13 cellular contexts compared by ENCODE assay signal in genomic region chr11:62439785-62440602, GRCh38. TPM values are rescaled to one million over a fixed set of nuclear protein-coding genes. Genes with fewer than 3 reads are reported as not detected.
A peak's percentile ranks its signal among the peaks of the same experiment; 100 is the strongest.
DNase-seq lines count a peak whose midpoint lies in the region; ATAC-seq and TF ChIP-seq lines count a peak whose summit lies in the region.
"Had no signal": no experiment of that assay in that cellular context is flagged by ENCODE, and none has a peak within 500 bp of the region (broad histone marks: within the 10 kb centered on the region; RNA-seq: fewer than 3 reads in every experiment).

No MANE protein-coding gene starts in this region.

- H3K27me3 Mint-ChIP-seq in chondrocyte (ENCODE audit: low read depth): no peaks in the 10 kb centered on the region

- peaks cover 28% of the 10 kb centered on the region for H3K4me1 Mint-ChIP-seq in chondrocyte (ENCODE audit: low read depth)

- H2AFZ ChIP-seq in MM.1S (ENCODE audit: low read length): no peak overlapping the region

- DNase-seq in HT1080 (ENCODE audit: low read depth) (peak; percentile 34), chondrocyte (ENCODE audit: low spot score) (no peak), lung microvascular endothelial cell (ENCODE audit: low read depth in 2 of 2) (peak; percentile 22 to 68), thoracic aorta (ENCODE audit: low spot score) (peak; percentile 35), pons (ENCODE audit: low spot score) (no peak), MM.1S (no peak)
- no peak for DNase-seq in activated CD4-positive, alpha-beta T cell treated with anti-CD3 and anti-CD28 coated beads for 48 hours
- DNase-seq: activated CD4-positive, alpha-beta T cell treated with anti-CD3 and anti-CD28 coated beads for 4 hours; GF-D8; NCI-H82 had no signal

- no peak overlapping the region for H3K9ac ChIP-seq in MM.1S (ENCODE audit: low read length)

- H3K79me2 ChIP-seq in MM.1S (ENCODE audit: low read length): no peaks in the 10 kb centered on the region

- TF ChIP-seq CTCF in chondrocyte (IDR thresholded peaks at IDR 0.05) (peak; percentile 41), thoracic aorta (IDR thresholded peaks at IDR 0.05) (no peak), MM.1S (IDR thresholded peaks at IDR 0.05; ENCODE audit: low read length) (no peak)

- H3K36me3 Mint-ChIP-seq in chondrocyte (ENCODE audit: low read depth): no peaks in the 10 kb centered on the region
- H3K36me3 Mint-ChIP-seq: brain had no signal

- H3K27ac Mint-ChIP-seq in chondrocyte (ENCODE audit: unreplicated experiment): peak overlapping the region; percentile 76

- H3K27ac ChIP-seq in thoracic aorta (peak overlapping the region; percentile 78 to 82), MM.1S (ENCODE audit: low read length) (no peak overlapping the region)

- H3K36me3 ChIP-seq in thoracic aorta (no peaks in the 10 kb centered on the region), MM.1S (replicated peaks; ENCODE audit: insufficient read depth, low read length) (no peaks in the 10 kb centered on the region)

- H3K4me3 Mint-ChIP-seq in chondrocyte (ENCODE audit: unreplicated experiment): peak overlapping the region; percentile 43
- H3K4me3 Mint-ChIP-seq: brain had no signal

- H3K9me3 ChIP-seq in thoracic aorta: no peaks in the 10 kb centered on the region
- no peaks in the 10 kb centered on the region for H3K9me3 ChIP-seq in MM.1S (replicated peaks; ENCODE audit: insufficient read depth, low read length)

- no peaks in the 10 kb centered on the region for H4K20me1 ChIP-seq in MM.1S (ENCODE audit: insufficient read depth, low read length)

- peaks cover 4% of the 10 kb centered on the region; the same call in 1 of the 2 replicates for H3F3A ChIP-seq in MM.1S (ENCODE audit: insufficient read depth, low read length)

- H3K4me2 ChIP-seq in MM.1S (ENCODE audit: low read depth, low read length): no peak overlapping the region

- H3K4me1 ChIP-seq in thoracic aorta (ENCODE audit: control insufficient read depth in 1 of 2, low read depth in 2 of 2) (peaks cover 21 to 40% of the 10 kb centered on the region in 2 donors), MM.1S (ENCODE audit: low read length) (0 out of 2 replicates have a peak, but pooled peaks cover 4% of the 10 kb centered on the region)

- ATAC-seq in thoracic aorta (ENCODE audit: insufficient number of reproducible peaks, low FRiP score, low read depth): peak; percentile 51
- no peak for ATAC-seq in GM18867 (IDR thresholded peaks at IDR 0.05; ENCODE audit: unreplicated experiment)

- no peaks in the 10 kb centered on the region for H3K9me2 ChIP-seq in MM.1S (replicated peaks; ENCODE audit: insufficient read depth, low read length)

- H3K27me3 ChIP-seq in thoracic aorta (replicated peaks; ENCODE audit: insufficient read depth): no peaks in the 10 kb centered on the region
- no peaks in the 10 kb centered on the region for H3K27me3 ChIP-seq in MM.1S (replicated peaks; ENCODE audit: insufficient read depth, low read length)

- H3K9me3 Mint-ChIP-seq in chondrocyte (ENCODE audit: low read depth): no peaks in the 10 kb centered on the region
- H3K9me3 Mint-ChIP-seq: brain had no signal

- H3K4me3 ChIP-seq in thoracic aorta (peak overlapping the region; percentile 53), MM.1S (ENCODE audit: low read length) (no peak overlapping the region)

RNA-seq across cellular contexts. Expression of gene SCGB1A1, which starts 21.2 kb away (rescaled TPM):
- total RNA-seq in HT1080 (2014; rRNA removed; shearing (Covaris generic)): not detected in 2 replicates
- not detected in 2 replicates for polyA plus RNA-seq in HT1080 (2015; cell fraction: cytosol; rRNA removed)
- not detected in 2 replicates for polyA plus RNA-seq in HT1080 (2015; cell fraction: nucleus; rRNA removed)
- total RNA-seq in chondrocyte (not detected in 3 replicates), lung microvascular endothelial cell (not detected in 2 replicates), thoracic aorta (not detected)
- polyA plus RNA-seq: keratinocyte had no signal

Comparison
In these comparisons a context has a peak if more than half of its experiments do, and no peak if none do; other contexts are left out.
1. DNase-seq: peak in HT1080 (single experiment), lung microvascular endothelial cell (2 of 2) and thoracic aorta (single experiment); none in chondrocyte (single experiment), activated CD4-positive, alpha-beta T cell treated with anti-CD3 and anti-CD28 coated beads for 48 hours (single experiment), pons (single experiment) and MM.1S (single experiment).